Comparison of ENCODE assay signal across 8 cellular contexts in genomic region chr6:2127484-2127911, GRCh38.
DNase-seq lines count a peak whose midpoint lies in the region; ATAC-seq, FAIRE-seq and TF ChIP-seq lines count a peak whose summit lies in the region.

No MANE protein-coding gene starts in this region.

- H3K36me3 ChIP-seq in GM12878 (ENCODE audit: control insufficient read depth in 2 of 2, insufficient read depth in 2 of 2, low read length in 1 of 2) (no peaks in the 10 kb centered on the region), spleen (peaks cover 0 to 5% (median 0%) of the 10 kb centered on the region in 6 donors), endodermal cell (ENCODE audit: control insufficient read depth, insufficient read depth, low read length) (no peaks in the 10 kb centered on the region)

- intact Hi-C loops in GM12878 (cut with micrococcal nuclease; ENCODE audit: unreplicated experiment) (no loop called here), spleen (cut with DNase I; ENCODE audit: low total_unique reads) (no loop called here)

- RAD21 ChIA-PET in GM12878 (lab: Charles Lee; ENCODE audit: unreplicated experiment), result interaction anchor here (1.4 kb wide), 1 partner anchor 10 kb away, joined by 4 read pairs; no protein-coding TSS in a partner anchor

- H4K20me1 ChIP-seq in GM12878 (ENCODE audit: control insufficient read depth, insufficient read depth), result no peaks in the 10 kb centered on the region

- in situ Hi-C loops in GM12878 (cut with MboI), result no loop called here

- H3K4me2 ChIP-seq in GM12878 (ENCODE audit: control insufficient read depth, insufficient read depth), result peak overlapping the region; percentile 69

- H3K9me3 ChIP-seq in GM12878 (replicated peaks; ENCODE audit: control insufficient read depth, insufficient read depth, low read length) (no peaks in the 10 kb centered on the region), spleen (no peaks in the 10 kb centered on the region), endodermal cell (ENCODE audit: control insufficient read depth, low read length) (no peaks in the 10 kb centered on the region)

- H3K36me3 Mint-ChIP-seq in endodermal cell (ENCODE audit: low read depth), result no peaks in the 10 kb centered on the region

- POLR2A ChIA-PET in GM12878 (lab: Charles Lee), result no interaction called here

- peak; percentile 80 for FAIRE-seq in GM12891 (lab: Jason Lieb, UNC)
- no peak for FAIRE-seq in GM12878 (lab: Jason Lieb, UNC)

- H3K4me1 ChIP-seq in GM12878 (ENCODE audit: control insufficient read depth, insufficient read depth, low read length) (peaks cover 19% of the 10 kb centered on the region), spleen (peaks cover 0 to 36% (median 18%) of the 10 kb centered on the region in 6 donors), endodermal cell (ENCODE audit: control insufficient read depth, insufficient read depth, low read length) (peaks cover 8% of the 10 kb centered on the region)

- H3K4me3 Mint-ChIP-seq in endodermal cell, result no peak overlapping the region

- TF ChIP-seq POLR2A in GM12891 (IDR thresholded peaks at IDR 0.05; ENCODE audit: low read depth, low read length), result 0 out of 2 replicates have a peak, but pooled peaks have one; percentile 46
- TF ChIP-seq POLR2A in GM12878 (IDR thresholded peaks at IDR 0.05; ENCODE audit: low read depth, low read length), result 0 out of 2 replicates have a peak, but pooled peaks have one; percentile 33
- no peak for TF ChIP-seq POLR2A in spleen (IDR thresholded peaks at IDR 0.05)

- H3K4me3 ChIP-seq in GM12878 (no peak overlapping the region), spleen (peak overlapping the region in 1 of 8 donors; percentile 37), endodermal cell (ENCODE audit: low read length) (no peak overlapping the region)

- no peaks in the 10 kb centered on the region; the same call in 1 of the 2 replicates for H3K79me2 ChIP-seq in GM12878 (ENCODE audit: control insufficient read depth, insufficient read depth, low read length)

- no peaks in the 10 kb centered on the region for H3K9me3 Mint-ChIP-seq in endodermal cell

- no TSS peak for BruUV-seq in GM12878 (replicated peaks; lab: Mats Ljungman, UMichigan)

- DNase-seq in GM12891 (ENCODE audit: insufficient read length, low spot score), result peak; percentile 26
- peak; percentile 5 for DNase-seq in GM12878 (ENCODE audit: low read depth, low spot score)
- DNase-seq in spleen, result peak; percentile 86
- DNase-seq in endodermal cell, result no peak
- no peak for DNase-seq in DMS53 (lab: John Stamatoyannopoulos, UW)
- no peak for DNase-seq in NCI-H2227 treated with DMSO at 0.1 percent for 48 hours (lab: John Stamatoyannopoulos, UW)
- DNase-seq in SK-N-DZ (ENCODE audit: low spot score), result no peak

- SMC1A ChIA-PET in GM12878 (lab: Charles Lee; ENCODE audit: uncharacterized antibody, unreplicated experiment), result interaction anchor here (0.7 kb wide), 1 partner anchor 33 kb away, joined by 3 read pairs; no protein-coding TSS in a partner anchor

- H3K27me3 Mint-ChIP-seq in endodermal cell (ENCODE audit: insufficient read depth), result no peaks in the 10 kb centered on the region

- H3K9ac ChIP-seq in GM12878 (ENCODE audit: control insufficient read depth, insufficient read depth, low read length) (0 out of 2 replicates have a peak overlapping the region, but pooled peaks have one; percentile 0), endodermal cell (ENCODE audit: extremely low read depth, low read length, poor library complexity, severe bottlenecking) (no peak overlapping the region)

- H3K27ac ChIP-seq in GM12878 (ENCODE audit: control insufficient read depth, insufficient read depth) (peak overlapping the region; percentile 38), spleen (peak overlapping the region in 6 of 8 donors; percentile 29 to 77 (median 56)), endodermal cell (ENCODE audit: low read depth, low read length) (no peak overlapping the region)

- H2AFZ ChIP-seq in GM12878 (ENCODE audit: control insufficient read depth, low read depth, low read length), result peak overlapping the region; percentile 22

- H3K27me3 ChIP-seq in GM12878 (replicated peaks in 1 of 2; ENCODE audit: control insufficient read depth in 2 of 2, insufficient read depth in 2 of 2, low read length in 1 of 2) (no peaks in the 10 kb centered on the region), spleen (replicated peaks in 1 of 7) (peaks cover 0 to 8% (median 0%) of the 10 kb centered on the region in 7 donors), endodermal cell (ENCODE audit: control insufficient read depth, insufficient read depth, low read length, poor library complexity, severe bottlenecking) (no peaks in the 10 kb centered on the region)

- no peak for TF ChIP-seq RAD21 in GM12878 (IDR thresholded peaks at IDR 0.05; ENCODE audit: insufficient read depth, low read depth, low read length)

- WGBS in GM12878 (ENCODE audit: insufficient coverage, insufficient replicate concordance, low lambda C conversion rate, missing lambda C conversion rate), result 83% methylated on average over 8 of the region's 12 CpGs
- WGBS in spleen, 5 donors, result 17 to 26% (median 21%) methylated on average over 5 to 12 of the region's 12 CpGs
- WGBS in endodermal cell (ENCODE audit: insufficient coverage in 1 of 2, insufficient read length in 1 of 2), 2 experiments, result 94 to 100% methylated on average over 8 to 12 of the region's 12 CpGs

- H3K27ac Mint-ChIP-seq in endodermal cell, result no peak overlapping the region

- TF ChIP-seq EP300 in GM12878 (IDR thresholded peaks at IDR 0.05; ENCODE audit: borderline replicate concordance in 1 of 2, control insufficient read depth in 1 of 2, low read depth in 2 of 2, low read length in 2 of 2), result no peak

- TF ChIP-seq CTCF in GM12878 (IDR thresholded peaks at IDR 0.05 in 2 of 3, conservative IDR thresholded peaks at IDR 0.05 in 1 of 3; ENCODE audit: control insufficient read depth in 2 of 3, extremely low read depth in 1 of 3, insufficient read depth in 1 of 3, low read depth in 3 of 3, low read length in 3 of 3) (no peak), spleen (IDR thresholded peaks at IDR 0.05 in 8 of 11, conservative IDR thresholded peaks at IDR 0.05 in 3 of 11) (no peak), endodermal cell (conservative IDR thresholded peaks at IDR 0.05) (no peak)

- ATAC-seq in HG03460 (IDR thresholded peaks at IDR 0.05; ENCODE audit: unreplicated experiment) (peak; percentile 47), GM12878 (peak; percentile 12; the same call in 2 of the 3 replicates)

- CTCF ChIA-PET in GM12878 (lab: Yijun Ruan, JAX), result interaction anchor here (0.6 kb wide), 1 partner anchor 541 kb away, joined by 4 read pairs; no protein-coding TSS in a partner anchor

- peaks cover 6% of the 10 kb centered on the region for H3K4me1 Mint-ChIP-seq in endodermal cell

TF ChIP-seq in GM12891, 5 proteins besides CTCF, POLR2A, EP300 and RAD21:
- no peak for TF ChIP-seq POLR2AphosphoS5 (IDR thresholded peaks at IDR 0.05; ENCODE audit: low read depth, low read length)
- TF ChIP-seq PAX5 (IDR thresholded peaks at IDR 0.05; ENCODE audit: insufficient read depth, low read length, severe bottlenecking), result no peak
- peak; percentile 53 for TF ChIP-seq SPI1 (IDR thresholded peaks at IDR 0.05; ENCODE audit: low read depth, low read length)
- TF ChIP-seq TAF1 (IDR thresholded peaks at IDR 0.05; ENCODE audit: low read depth, low read length), result no peak
- peak; percentile 41; the same call in 1 of the 2 replicates for TF ChIP-seq POU2F2 (IDR thresholded peaks at IDR 0.05; ENCODE audit: low read depth, low read length)

TF ChIP-seq in GM12878, 131 proteins besides CTCF, POLR2A, EP300 and RAD21:
- TF ChIP-seq EED (IDR thresholded peaks at IDR 0.05; ENCODE audit: low read depth) (peak; percentile 56; the same call in 1 of the 2 replicates), RUNX3 (IDR thresholded peaks at IDR 0.05; ENCODE audit: low read length) (peak; percentile 53; the same call in 1 of the 2 replicates), SIX5 (IDR thresholded peaks at IDR 0.05; ENCODE audit: low read depth, low read length, severe bottlenecking) (no peak), KAT2A (conservative IDR thresholded peaks at IDR 0.05; ENCODE audit: control insufficient read depth, low read depth, low read length) (no peak), EGR1 (IDR thresholded peaks at IDR 0.05; ENCODE audit: borderline replicate concordance in 1 of 2, low read depth in 2 of 2, low read length in 2 of 2) (peak in 1 of 2 experiments; percentile 15; a peak in 1 of 3 replicates), ETV6 (conservative IDR thresholded peaks at IDR 0.05 in 1 of 2, IDR thresholded peaks at IDR 0.05 in 1 of 2; ENCODE audit: borderline replicate concordance in 1 of 2, low read depth in 1 of 2) (peak in 1 of 2 experiments; percentile 53; a peak in 1 of 4 replicates), SPI1 (IDR thresholded peaks at IDR 0.05; ENCODE audit: borderline replicate concordance, insufficient read depth, low read depth, low read length) (0 out of 2 replicates have a peak, but pooled peaks have one; percentile 5)

Comparison
In these comparisons a context has a peak if more than half of its experiments do, and no peak if none do; other contexts are left out.
1. DNase-seq: peak in GM12891 (single experiment), GM12878 (single experiment) and spleen (single experiment); none in endodermal cell (single experiment), DMS53 (single experiment), NCI-H2227 treated with DMSO at 0.1 percent for 48 hours (single experiment) and SK-N-DZ (single experiment).
2. POLR2A ChIP-seq: peak in GM12891 (single experiment) and GM12878 (single experiment); none in spleen (0 of 3).